ENCODE assay signal across 29 cellular contexts in genomic region chr20:10255846-10256245, GRCh38. TPM values are rescaled to one million over a fixed set of nuclear protein-coding genes. Genes with fewer than 3 reads are reported as not detected.
"Had no signal": no experiment of that assay in that cellular context is flagged by ENCODE, and none has a peak within 500 bp of the region (broad histone marks: within the 10 kb centered on the region; RNA-seq: fewer than 3 reads in every experiment).

No MANE protein-coding gene starts in this region.

- H3K27me3 ChIP-seq: dorsolateral prefrontal cortex, gastrocnemius medialis, hepatocyte, left lung, pancreas, right lobe of liver, tibial nerve, upper lobe of right lung, uterus had no signal

- H3K27ac ChIP-seq: epithelial cell of prostate, gastrocnemius medialis, hepatocyte, left lung, neutrophil, pancreas, right lobe of liver, thoracic aorta, tibial nerve, upper lobe of right lung, uterus had no signal

- H3K36me3 ChIP-seq: gastrocnemius medialis, left lung, neutrophil, pancreas, right lobe of liver, thoracic aorta, tibial nerve, upper lobe of right lung, uterus had no signal

- H3K4me1 ChIP-seq: gastrocnemius medialis, left lung, pancreas, right lobe of liver, tibial nerve, upper lobe of right lung, uterus had no signal

- DNase-seq: dorsolateral prefrontal cortex; effector CD4-positive, alpha-beta T cell; endodermal cell; foreskin fibroblast; gastrocnemius medialis; head of caudate nucleus; left cardiac atrium; left lung; mesenchymal stem cell; mucosa of descending colon; naive B cell; pancreas; retina; right lobe of liver; small intestine; stimulated activated CD4-positive, alpha-beta T cell treated with anti-CD3 and anti-CD28 coated beads, Interleukin-15, amount 100 ng/mL, for 24 hours; stimulated activated CD4-positive, alpha-beta T cell treated with anti-CD3 and anti-CD28 coated beads, Interleukin-2, amount 100 ng/mL, for 48 hours; stimulated activated naive B cell treated with anti-CD40 and anti-IgM and Interleukin-4, amounts not matched to agents 10 μg/mL and 1 μg/mL and 100 μg/mL, for 72 hours; upper lobe of right lung; uterus had no signal

- ATAC-seq: esophagus mucosa; gastrocnemius medialis; left cardiac atrium; left lung; mucosa of descending colon; natural killer cell treated with Interleukin-12 subunit alpha and Interleukin-12 subunit beta and Interleukin-15 and Interleukin-18, amount 100 ng/mL, for 72 hours; pancreas; right lobe of liver; stimulated activated naive B cell treated with anti-CD40 and anti-IgM and Interleukin-4, amounts not matched to agents 10 μg/mL and 1 μg/mL and 100 μg/mL, for 72 hours; upper lobe of right lung had no signal

- H3K9me3 ChIP-seq: gastrocnemius medialis, left lung, mucosa of descending colon, neutrophil, pancreas, right lobe of liver, thoracic aorta, tibial nerve, upper lobe of right lung, uterus had no signal

- H3K4me3 ChIP-seq: dorsolateral prefrontal cortex, gastrocnemius medialis, hepatocyte, left lung, mucosa of descending colon, pancreas, right lobe of liver, thoracic aorta, tibial nerve, upper lobe of right lung, uterus had no signal

RNA-seq across cellular contexts. Expression of gene SNAP25, which starts 37.2 kb away (rescaled TPM):
- total RNA-seq: lung microvascular endothelial cell, pulmonary artery endothelial cell had no signal
